10 cellular contexts compared by ENCODE assay signal in the genomic region with DNA sequence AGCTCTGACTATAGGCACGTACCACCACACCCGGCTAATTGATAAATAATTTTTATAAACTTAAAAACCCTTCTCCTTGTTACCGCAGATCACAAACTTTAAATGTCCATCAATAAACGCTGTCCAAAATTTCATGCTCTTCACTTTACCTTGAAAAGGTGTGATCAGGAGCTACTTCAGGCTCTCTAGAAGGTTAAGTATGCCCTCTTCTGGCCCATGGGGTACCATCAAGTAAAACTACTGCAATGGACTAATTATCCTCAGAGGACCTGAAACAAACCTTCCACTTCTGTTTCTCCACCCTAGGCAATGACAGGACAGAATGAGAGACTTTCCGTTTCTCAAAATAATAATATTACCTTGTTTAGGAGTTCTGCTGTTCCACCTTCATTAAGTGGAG. TPM values are rescaled to one million over a fixed set of nuclear protein-coding genes. Genes with fewer than 3 reads are reported as not detected.
DNase-seq lines count a peak whose midpoint lies in the region; ATAC-seq, FAIRE-seq and TF ChIP-seq lines count a peak whose summit lies in the region.
"Had no signal": no experiment of that assay in that cellular context is flagged by ENCODE, and none has a peak within 500 bp of the region (broad histone marks: within the 10 kb centered on the region; RNA-seq: fewer than 3 reads in every experiment).

No MANE protein-coding gene starts in this region.

- POLR2A ChIA-PET in AG04449 (lab: Yijun Ruan, JAX) = no interaction called here
- POLR2A ChIA-PET in OCI-LY7 (lab: Charles Lee) = interaction anchor here (0.7 kb wide), 1 partner anchor 38 kb away, joined by 3 read pairs; no protein-coding TSS in a partner anchor

- H3K27me3 ChIP-seq in foreskin keratinocyte (no peaks in the 10 kb centered on the region), thyroid gland (no peaks in the 10 kb centered on the region)
- H3K27me3 ChIP-seq: esophagus squamous epithelium had no signal

- H3K9me3 ChIP-seq in OCI-LY7 (ENCODE audit: low read length) (no peaks in the 10 kb centered on the region), thyroid gland (no peaks in the 10 kb centered on the region)
- H3K9me3 ChIP-seq: esophagus squamous epithelium had no signal

- H3K4me2 ChIP-seq in OCI-LY7 (ENCODE audit: low read length) = no peak overlapping the region

- no peak for TF ChIP-seq POLR2A in thyroid gland (IDR thresholded peaks at IDR 0.05)
- TF ChIP-seq POLR2A in GM12891 (IDR thresholded peaks at IDR 0.05; ENCODE audit: low read depth, low read length) = no peak

- intact Hi-C loops in OCI-LY7 (cut with micrococcal nuclease; ENCODE audit: unreplicated experiment) = loop anchor here (10.0 kb wide), 1 partner anchor 68 kb away; no protein-coding TSS in a partner anchor
- intact Hi-C loops in head of caudate nucleus (cut with DNase I) = no loop called here
- intact Hi-C loops in thyroid gland (cut with DNase I) = loop anchor here (10.0 kb wide), 1 partner anchor 68 kb away; no protein-coding TSS in a partner anchor

- no peaks in the 10 kb centered on the region for H3K9me2 ChIP-seq in OCI-LY7 (ENCODE audit: insufficient read depth, low read length)

- BruUV-seq in OCI-LY7 (replicated peaks; lab: Mats Ljungman, UMichigan) = no TSS peak

- TF ChIP-seq CTCF in AG04449 (IDR thresholded peaks at IDR 0.05; ENCODE audit: insufficient read depth, low read length, missing control alignments) = peak; percentile 7
- TF ChIP-seq CTCF in GM12872 (IDR thresholded peaks at IDR 0.05; ENCODE audit: insufficient read depth, low read depth, low read length) = peak; percentile 48
- peak; percentile 54 for TF ChIP-seq CTCF in OCI-LY7 (conservative IDR thresholded peaks at IDR 0.05; ENCODE audit: low read length)
- TF ChIP-seq CTCF in foreskin keratinocyte (conservative IDR thresholded peaks at IDR 0.05) = peak; percentile 82
- peak in 2 of 6 experiments; percentile 9 to 15 for TF ChIP-seq CTCF in thyroid gland (IDR thresholded peaks at IDR 0.05)

- no peaks in the 10 kb centered on the region for H4K20me1 ChIP-seq in OCI-LY7 (ENCODE audit: insufficient read depth, low read length)

- WGBS in thyroid gland, 2 donors = 91 to 92% methylated on average over 5 of the region's 5 CpGs

- H2AFZ ChIP-seq in OCI-LY7 (ENCODE audit: low read length) = no peak overlapping the region

- H3K4me3 ChIP-seq in AG04449 (ENCODE audit: low read depth, low read length) (no peak overlapping the region), OCI-LY7 (ENCODE audit: low read depth, low read length, poor library complexity, severe bottlenecking) (no peak overlapping the region), thyroid gland (replicated peaks in 1 of 3) (no peak overlapping the region)
- H3K4me3 ChIP-seq: esophagus squamous epithelium had no signal

- H3K27ac ChIP-seq in OCI-LY7 (ENCODE audit: low read depth, low read length, poor library complexity, severe bottlenecking) (no peak overlapping the region), foreskin keratinocyte (no peak overlapping the region), thyroid gland (no peak overlapping the region)
- H3K27ac ChIP-seq: esophagus squamous epithelium had no signal

- ATAC-seq in foreskin keratinocyte = no peak

- H3K36me3 ChIP-seq in OCI-LY7 (ENCODE audit: insufficient read depth, low read length) = no peaks in the 10 kb centered on the region
- H3K36me3 ChIP-seq in thyroid gland = peaks cover 36 to 66% of the 10 kb centered on the region in 2 donors

- FAIRE-seq in GM12891 (lab: Jason Lieb, UNC) = no peak

- CTCF ChIA-PET in AG04449 (lab: Yijun Ruan, JAX) (interaction anchor here (0.6 to 6.0 kb wide), 8 partner anchors 13 to 322 kb away, joined by 3 to 65 read pairs (median 4); no protein-coding TSS in a partner anchor), OCI-LY7 (lab: Charles Lee; ENCODE audit: unreplicated experiment) (no interaction called here)

- H3K4me1 ChIP-seq in OCI-LY7 (ENCODE audit: insufficient read depth, low read length, poor library complexity, severe bottlenecking) (no peaks in the 10 kb centered on the region), foreskin keratinocyte (no peaks in the 10 kb centered on the region), thyroid gland (no peaks in the 10 kb centered on the region)
- H3K4me1 ChIP-seq: esophagus squamous epithelium had no signal

- H3K79me2 ChIP-seq in OCI-LY7 (ENCODE audit: insufficient read depth, low read depth, low read length) = no peaks in the 10 kb centered on the region

- DNase-seq in AG04449 (ENCODE audit: low read depth, low spot score) (no peak), OCI-LY7 (ENCODE audit: low spot score) (peak; percentile 20), foreskin keratinocyte (no peak), head of caudate nucleus (no peak), OCI-M2 (lab: John Stamatoyannopoulos, UW; ENCODE audit: unreplicated experiment) (no peak), thyroid gland (no peak), GM12891 (ENCODE audit: insufficient read length, low spot score) (no peak)
- DNase-seq: esophagus squamous epithelium had no signal

TF ChIP-seq in GM12891, 5 proteins besides CTCF, POLR2A, EP300 and RAD21:
- TF ChIP-seq POU2F2 (IDR thresholded peaks at IDR 0.05; ENCODE audit: low read depth, low read length) (no peak), PAX5 (IDR thresholded peaks at IDR 0.05; ENCODE audit: insufficient read depth, low read length, severe bottlenecking) (no peak), SPI1 (IDR thresholded peaks at IDR 0.05; ENCODE audit: low read depth, low read length) (no peak), POLR2AphosphoS5 (IDR thresholded peaks at IDR 0.05; ENCODE audit: low read depth, low read length) (no peak), TAF1 (IDR thresholded peaks at IDR 0.05; ENCODE audit: low read depth, low read length) (no peak)

RNA-seq across cellular contexts. Expression of gene LZTFL1, which starts 9.2 kb away (rescaled TPM):
- 3.2 and 4.5 TPM in 2 replicates for total RNA-seq in OCI-LY7 (2014; rRNA removed; shearing (Covaris generic))
- total RNA-seq in OCI-LY7 (2022) = 8.7 and 9.7 TPM in 2 replicates
- total RNA-seq in foreskin keratinocyte = 9.9 and 11.5 TPM in 2 replicates
- 6.4 and 6.6 TPM in 2 replicates for polyA plus RNA-seq in foreskin keratinocyte
- 10 to 100 TPM; 39.5 to 56.5 (median 51.4) TPM for total RNA-seq in thyroid gland
- 23.4 TPM for polyA plus RNA-seq in GM12891 (2012; ENCODE audit: low read depth, missing spikeins)

RNA-seq across cellular contexts. Expression of gene SLC6A20, which starts 36.4 kb away (rescaled TPM):
- not detected in 2 replicates for total RNA-seq in OCI-LY7 (2014; rRNA removed; shearing (Covaris generic))
- total RNA-seq in OCI-LY7 (2022) (not detected in 2 replicates), foreskin keratinocyte (0.04 and 0.51 TPM in 2 replicates), thyroid gland (under 1 TPM in 2 of 4 donors, not detected in 2; 0.13 to 0.22 TPM)
- polyA plus RNA-seq in foreskin keratinocyte = 0.19 TPM in 1 of 2 replicates, not detected in the other
- polyA plus RNA-seq in GM12891 (2012; ENCODE audit: low read depth, missing spikeins) = 0.13 TPM
- total RNA-seq: pulmonary artery endothelial cell had no signal

RNA-seq across cellular contexts. Expression of gene CCR9, which starts 53.7 kb away (rescaled TPM):
- total RNA-seq in OCI-LY7 (2014; rRNA removed; shearing (Covaris generic)) = not detected in 2 replicates
- total RNA-seq in OCI-LY7 (2022) (0.32 TPM in 1 of 2 replicates, not detected in the other), foreskin keratinocyte (not detected in 2 replicates), thyroid gland (not detected)
- polyA plus RNA-seq in foreskin keratinocyte = not detected in 2 replicates
- polyA plus RNA-seq in GM12891 (2012; ENCODE audit: low read depth, missing spikeins) = 1.7 TPM
- total RNA-seq: esophagus squamous epithelium, pulmonary artery endothelial cell had no signal
